17 cellular contexts compared by ENCODE assay signal in genomic region chr4:101218346-101218745, GRCh38.
DNase-seq lines count a peak whose midpoint lies in the region; ATAC-seq, FAIRE-seq and TF ChIP-seq lines count a peak whose summit lies in the region.
"Had no signal": no experiment of that assay in that cellular context is flagged by ENCODE, and none has a peak within 500 bp of the region (broad histone marks: within the 10 kb centered on the region; RNA-seq: fewer than 3 reads in every experiment).

No MANE protein-coding gene starts in this region.

- H3K27ac ChIP-seq in 22Rv1 (peak overlapping the region; percentile 97), endothelial cell of umbilical vein (ENCODE audit: insufficient read depth, low read depth, low read length) (peak overlapping the region; percentile 24), mesenchymal stem cell (ENCODE audit: low read length, poor library complexity, severe bottlenecking) (no peak overlapping the region), psoas muscle (no peak overlapping the region)
- H3K27ac ChIP-seq: SK-N-MC had no signal

- no peak overlapping the region for H2AK5ac ChIP-seq in mesenchymal stem cell (ENCODE audit: low read length, severe bottlenecking)

- H3K79me2 ChIP-seq in endothelial cell of umbilical vein (ENCODE audit: control insufficient read depth, insufficient read depth, low read length): peaks cover 5% of the 10 kb centered on the region

- H4K20me1 ChIP-seq in endothelial cell of umbilical vein (replicated peaks; ENCODE audit: control insufficient read depth, extremely low read depth, insufficient read depth, low read length): no peaks in the 10 kb centered on the region

- peak overlapping the region; percentile 86 for H3K4me2 ChIP-seq in endothelial cell of umbilical vein (ENCODE audit: insufficient read depth, low read length)
- H3K4me2 ChIP-seq in mesenchymal stem cell (ENCODE audit: low read length, poor library complexity, severe bottlenecking): no peak overlapping the region

- H3K79me1 ChIP-seq in mesenchymal stem cell (replicated peaks; ENCODE audit: low read length, poor library complexity, severe bottlenecking): peaks cover 8% of the 10 kb centered on the region

- H2BK12ac ChIP-seq in mesenchymal stem cell (ENCODE audit: low read length in 2 of 2): no peak overlapping the region

- H2BK120ac ChIP-seq in mesenchymal stem cell (ENCODE audit: low read depth, low read length): no peak overlapping the region

- ATAC-seq in psoas muscle: no peak
- ATAC-seq in HG03378 (IDR thresholded peaks at IDR 0.05; ENCODE audit: unreplicated experiment): no peak
- ATAC-seq in Right ventricle myocardium superior (ENCODE audit: poor library complexity): no peak
- ATAC-seq: GM12878, K562 had no signal

- no peaks in the 10 kb centered on the region for H3K27me3 ChIP-seq in endothelial cell of umbilical vein (ENCODE audit: control insufficient read depth in 2 of 2, insufficient read depth in 2 of 2, low read length in 2 of 2)
- no peaks in the 10 kb centered on the region for H3K27me3 ChIP-seq in mesenchymal stem cell (ENCODE audit: control insufficient read depth in 1 of 2, insufficient read depth in 1 of 2, low read length in 2 of 2)
- H3K27me3 ChIP-seq in psoas muscle (ENCODE audit: insufficient read depth in 3 of 3, low read length in 2 of 3): no peaks in the 10 kb centered on the region

- H3K9ac ChIP-seq in endothelial cell of umbilical vein (replicated peaks; ENCODE audit: extremely low read depth, insufficient read depth, low read length) (peak overlapping the region; percentile 29), mesenchymal stem cell (ENCODE audit: low read length) (peak overlapping the region; percentile 12)

- no peak overlapping the region for H4K8ac ChIP-seq in mesenchymal stem cell (ENCODE audit: low read length)

- H3K4me3 ChIP-seq in endothelial cell of umbilical vein (replicated peaks in 1 of 3; ENCODE audit: insufficient read depth in 1 of 3, low read depth in 1 of 3, low read length in 3 of 3) (peak overlapping the region in 1 of 3 experiments; percentile 8), mesenchymal stem cell (ENCODE audit: insufficient read depth in 1 of 2, low read depth in 1 of 2, low read length in 2 of 2) (no peak overlapping the region), psoas muscle (no peak overlapping the region)
- H3K4me3 ChIP-seq: GM12878, K562, SK-N-MC had no signal

- POLR2A ChIA-PET in endothelial cell of umbilical vein (lab: Charles Lee): no interaction called here

- no peak for TF ChIP-seq POLR2A in endothelial cell of umbilical vein (IDR thresholded peaks at IDR 0.05; ENCODE audit: low read depth, low read length)

- no peak for FAIRE-seq in endothelial cell of umbilical vein (lab: Jason Lieb, UNC)
- FAIRE-seq: GM12878, GM19239, K562 had no signal

- H2BK15ac ChIP-seq in mesenchymal stem cell (ENCODE audit: low read depth, poor library complexity, severe bottlenecking): no peak overlapping the region

- no peak overlapping the region for H3K14ac ChIP-seq in mesenchymal stem cell (ENCODE audit: low read length in 2 of 2)

- H3K9me1 ChIP-seq in endothelial cell of umbilical vein (replicated peaks; ENCODE audit: control insufficient read depth, extremely low read depth, insufficient read depth, low read length): no peaks in the 10 kb centered on the region

- H3K4me1 ChIP-seq in endothelial cell of umbilical vein (ENCODE audit: control insufficient read depth, extremely low read depth, insufficient read depth, low read length): peaks cover 35% of the 10 kb centered on the region
- H3K4me1 ChIP-seq in mesenchymal stem cell (ENCODE audit: control insufficient read depth, insufficient read depth, low read depth, low read length): no peaks in the 10 kb centered on the region
- H3K4me1 ChIP-seq in psoas muscle: peaks cover 35% of the 10 kb centered on the region

- no peak overlapping the region for H2BK5ac ChIP-seq in mesenchymal stem cell (ENCODE audit: low read depth, low read length, poor library complexity, severe bottlenecking)

- H3K23ac ChIP-seq in mesenchymal stem cell (ENCODE audit: low read length in 2 of 2): no peak overlapping the region

- intact Hi-C loops in endothelial cell of umbilical vein (cut with micrococcal nuclease) (loop anchor here (2.0 kb wide), 1 partner anchor 40 kb away; no protein-coding TSS in a partner anchor), psoas muscle (cut with DNase I) (no loop called here), Right ventricle myocardium superior (cut with DNase I) (no loop called here)

- no peak overlapping the region for H4K91ac ChIP-seq in mesenchymal stem cell (ENCODE audit: low read length)

- no peak for TF ChIP-seq CTCF in 22Rv1 (IDR thresholded peaks at IDR 0.05)
- no peak for TF ChIP-seq CTCF in endothelial cell of umbilical vein (IDR thresholded peaks at IDR 0.05; ENCODE audit: extremely low read depth in 1 of 2, insufficient read depth in 1 of 2, low read depth in 1 of 2, low read length in 2 of 2)
- TF ChIP-seq CTCF in psoas muscle (IDR thresholded peaks at IDR 0.05): no peak

- dilution Hi-C loops in endothelial cell of umbilical vein (cut with MboI; ENCODE audit: extremely low pct_ligation_motif_present, low sequenced_read_pairs): no loop called here

- H3K9me3 ChIP-seq in endothelial cell of umbilical vein (replicated peaks; ENCODE audit: control insufficient read depth, insufficient read depth, low read length) (no peaks in the 10 kb centered on the region), mesenchymal stem cell (ENCODE audit: control insufficient read depth, low read length) (no peaks in the 10 kb centered on the region), psoas muscle (no peaks in the 10 kb centered on the region)

- CTCF ChIA-PET in endothelial cell of umbilical vein (lab: Charles Lee): interaction anchor here (0.9 to 3.6 kb wide), 7 partner anchors 9 to 1220 kb away, joined by 3 to 12 read pairs (median 4); no protein-coding TSS in a partner anchor

- no TSS peak for BruUV-seq in endothelial cell of umbilical vein (replicated peaks; lab: Mats Ljungman, UMichigan)

- no peaks in the 10 kb centered on the region for H3K36me3 ChIP-seq in endothelial cell of umbilical vein (ENCODE audit: control insufficient read depth in 2 of 2, extremely low read depth in 1 of 2, insufficient read depth in 2 of 2, low read length in 2 of 2)
- no peaks in the 10 kb centered on the region for H3K36me3 ChIP-seq in mesenchymal stem cell (ENCODE audit: control insufficient read depth in 1 of 2, insufficient read depth in 2 of 2, low read depth in 1 of 2, low read length in 2 of 2)
- H3K36me3 ChIP-seq in psoas muscle (ENCODE audit: insufficient read depth in 1 of 2, low read depth in 1 of 2): no peaks in the 10 kb centered on the region

- H3K18ac ChIP-seq in mesenchymal stem cell (ENCODE audit: low read depth in 1 of 2, low read length in 2 of 2): no peak overlapping the region

- whole genome bisulfite sequencing in mesenchymal stem cell: no CpG with 5 or more reads among the region's 3 CpGs
- 74 to 84% (median 76%) methylated on average over 3 of the region's 3 CpGs for WGBS in psoas muscle, 3 donors

- DNase-seq in LHCN-M2 (ENCODE audit: low read depth) (peak; percentile 37), endothelial cell of umbilical vein (ENCODE audit: low read depth, low spot score) (peak; percentile 89), mesenchymal stem cell (no peak), psoas muscle (no peak), NAMALWA (ENCODE audit: low spot score) (no peak), Right ventricle myocardium superior (no peak)
- DNase-seq: 8988T, C1 segment of cervical spinal cord, DMS153, GOT3, NCI-H1048 had no signal

- H3K4ac ChIP-seq in mesenchymal stem cell (ENCODE audit: low read depth in 1 of 2, low read length in 2 of 2): no peak overlapping the region

- H2AFZ ChIP-seq in endothelial cell of umbilical vein (ENCODE audit: low read depth, low read length) (no peak overlapping the region), mesenchymal stem cell (ENCODE audit: low read depth, low read length) (no peak overlapping the region)

TF ChIP-seq in endothelial cell of umbilical vein, 7 proteins besides CTCF, POLR2A, EP300 and RAD21:
- TF ChIP-seq EZH2 (IDR thresholded peaks at IDR 0.05; ENCODE audit: borderline replicate concordance, low read depth, low read length, severe bottlenecking) (no peak), FOS (IDR thresholded peaks at IDR 0.05; ENCODE audit: borderline replicate concordance, insufficient read depth, low read length) (peak; percentile 31), JUN (IDR thresholded peaks at IDR 0.05; ENCODE audit: borderline replicate concordance, insufficient read depth, insufficient read length, low read depth) (peak; percentile 59)

Comparison
In these comparisons a context has a peak if more than half of its experiments do, and no peak if none do; other contexts are left out.
1. H3K27ac ChIP-seq: peak in 22Rv1 (single experiment) and endothelial cell of umbilical vein (single experiment); none in mesenchymal stem cell (single experiment) and psoas muscle (single experiment).
2. DNase-seq: peak in LHCN-M2 (single experiment) and endothelial cell of umbilical vein (single experiment); none in mesenchymal stem cell (single experiment), psoas muscle (0 of 2), NAMALWA (single experiment) and Right ventricle myocardium superior (single experiment).